9 cellular contexts compared by ENCODE assay signal in genomic region chr16:29290631-29291247, GRCh38.
DNase-seq lines count a peak whose midpoint lies in the region; ATAC-seq and TF ChIP-seq lines count a peak whose summit lies in the region.
"Had no signal": no experiment of that assay in that cellular context is flagged by ENCODE, and none has a peak within 500 bp of the region (broad histone marks: within the 10 kb centered on the region; RNA-seq: fewer than 3 reads in every experiment).

No MANE protein-coding gene starts in this region.

- H3K9me3 ChIP-seq in MM.1S (replicated peaks; ENCODE audit: insufficient read depth, low read length), result no peaks in the 10 kb centered on the region

- peak; percentile 68 for ATAC-seq in GM21825 (IDR thresholded peaks at IDR 0.05; ENCODE audit: unreplicated experiment)
- peak; percentile 81 for ATAC-seq in effector memory CD8-positive, alpha-beta T cell (replicated peaks)
- ATAC-seq in memory B cell (ENCODE audit: low read depth), result peak; percentile 91

- no peaks in the 10 kb centered on the region for H3K9me3 Mint-ChIP-seq in activated CD4-positive, alpha-beta memory T cell treated with anti-CD3 and anti-CD28 coated beads for 36 hours
- no peaks in the 10 kb centered on the region for H3K9me3 Mint-ChIP-seq in effector memory CD8-positive, alpha-beta T cell
- H3K9me3 Mint-ChIP-seq in memory B cell, result no peaks in the 10 kb centered on the region

- H3K9me2 ChIP-seq in MM.1S (replicated peaks; ENCODE audit: insufficient read depth, low read length), result no peaks in the 10 kb centered on the region

- H4K20me1 ChIP-seq in MM.1S (ENCODE audit: insufficient read depth, low read length), result no peaks in the 10 kb centered on the region

- peak overlapping the region; percentile 22; the same call in 1 of the 2 replicates for H3K4me2 ChIP-seq in MM.1S (ENCODE audit: low read depth, low read length)

- intact Hi-C loops in activated CD4-positive, alpha-beta memory T cell treated with anti-CD3 and anti-CD28 coated beads for 36 hours (cut with micrococcal nuclease), result no loop called here

- CTCF ChIA-PET in activated CD4-positive, alpha-beta memory T cell treated with anti-CD3 and anti-CD28 coated beads for 36 hours (lab: Charles Lee), result no interaction called here

- H3K36me3 ChIP-seq in MM.1S (replicated peaks; ENCODE audit: insufficient read depth, low read length), result no peaks in the 10 kb centered on the region

- DNase-seq in DMS53 (lab: John Stamatoyannopoulos, UW) (peak; percentile 78), MM.1S (peak; percentile 50), memory B cell (ENCODE audit: low spot score in 2 of 2) (peak; percentile 27 to 38), NCI-H1105 treated with DMSO at 0.1 percent for 48 hours (lab: John Stamatoyannopoulos, UW) (no peak)
- peak; percentile 88 for DNase-seq in activated CD4-positive, alpha-beta memory T cell treated with anti-CD3 and anti-CD28 coated beads for 36 hours
- DNase-seq in effector memory CD8-positive, alpha-beta T cell, result peak; percentile 51 to 63 (median 63)
- DNase-seq in stimulated activated CD8-positive, alpha-beta memory T cell treated with anti-CD3 and anti-CD28 coated beads, Interleukin-12 subunit alpha, Interleukin-12 subunit beta, amount 100 ng/mL, for 24 hours (ENCODE audit: extremely low read depth), result peak; percentile 31

- no peak overlapping the region; the same call in 1 of the 2 replicates for H3K4me3 ChIP-seq in MM.1S (ENCODE audit: low read length)

- H2AFZ ChIP-seq in MM.1S (ENCODE audit: low read length), result 0 out of 2 replicates have a peak overlapping the region, but pooled peaks have one; percentile 12

- H3K36me3 Mint-ChIP-seq in activated CD4-positive, alpha-beta memory T cell treated with anti-CD3 and anti-CD28 coated beads for 36 hours, result no peaks in the 10 kb centered on the region
- H3K36me3 Mint-ChIP-seq in effector memory CD8-positive, alpha-beta T cell (ENCODE audit: insufficient read depth), result peaks cover 9% of the 10 kb centered on the region
- no peaks in the 10 kb centered on the region for H3K36me3 Mint-ChIP-seq in memory B cell

- peaks cover 9% of the 10 kb centered on the region for H3K4me1 Mint-ChIP-seq in activated CD4-positive, alpha-beta memory T cell treated with anti-CD3 and anti-CD28 coated beads for 36 hours (ENCODE audit: low read depth)
- H3K4me1 Mint-ChIP-seq in effector memory CD8-positive, alpha-beta T cell (ENCODE audit: low read depth in 2 of 2), result peaks cover 6 to 8% of the 10 kb centered on the region in 2 donors
- H3K4me1 Mint-ChIP-seq in memory B cell, result peaks cover 10% of the 10 kb centered on the region

- POLR2A ChIA-PET in activated CD4-positive, alpha-beta memory T cell treated with anti-CD3 and anti-CD28 coated beads for 36 hours (lab: Charles Lee), result no interaction called here

- TF ChIP-seq CTCF in MM.1S (IDR thresholded peaks at IDR 0.05; ENCODE audit: low read length), result no peak

- no peak overlapping the region for H3K9ac ChIP-seq in MM.1S (ENCODE audit: low read length)

- no peak overlapping the region for H3K27ac Mint-ChIP-seq in activated CD4-positive, alpha-beta memory T cell treated with anti-CD3 and anti-CD28 coated beads for 36 hours
- peak overlapping the region; percentile 87 to 94 for H3K27ac Mint-ChIP-seq in effector memory CD8-positive, alpha-beta T cell
- peak overlapping the region; percentile 84 for H3K27ac Mint-ChIP-seq in memory B cell

- H3F3A ChIP-seq in MM.1S (ENCODE audit: insufficient read depth, low read length), result no peaks in the 10 kb centered on the region

- H3K4me1 ChIP-seq in MM.1S (ENCODE audit: low read length), result no peaks in the 10 kb centered on the region

- no peak overlapping the region for H3K27ac ChIP-seq in MM.1S (ENCODE audit: low read length)
- H3K27ac ChIP-seq: VCaP had no signal

- H3K79me2 ChIP-seq in MM.1S (ENCODE audit: low read length), result no peaks in the 10 kb centered on the region

- H3K27me3 Mint-ChIP-seq in activated CD4-positive, alpha-beta memory T cell treated with anti-CD3 and anti-CD28 coated beads for 36 hours, result no peaks in the 10 kb centered on the region
- H3K27me3 Mint-ChIP-seq in effector memory CD8-positive, alpha-beta T cell, result no peaks in the 10 kb centered on the region
- no peaks in the 10 kb centered on the region for H3K27me3 Mint-ChIP-seq in memory B cell

- H3K4me3 Mint-ChIP-seq in activated CD4-positive, alpha-beta memory T cell treated with anti-CD3 and anti-CD28 coated beads for 36 hours, result peak overlapping the region; percentile 37
- peak overlapping the region; percentile 53 to 77 for H3K4me3 Mint-ChIP-seq in effector memory CD8-positive, alpha-beta T cell
- peak overlapping the region; percentile 68 for H3K4me3 Mint-ChIP-seq in memory B cell

- H3K27me3 ChIP-seq in MM.1S (replicated peaks; ENCODE audit: insufficient read depth, low read length), result peaks cover 4% of the 10 kb centered on the region; the same call in 1 of the 2 replicates
